Comparison of ENCODE assay signal across 9 cellular contexts in the genomic region with DNA sequence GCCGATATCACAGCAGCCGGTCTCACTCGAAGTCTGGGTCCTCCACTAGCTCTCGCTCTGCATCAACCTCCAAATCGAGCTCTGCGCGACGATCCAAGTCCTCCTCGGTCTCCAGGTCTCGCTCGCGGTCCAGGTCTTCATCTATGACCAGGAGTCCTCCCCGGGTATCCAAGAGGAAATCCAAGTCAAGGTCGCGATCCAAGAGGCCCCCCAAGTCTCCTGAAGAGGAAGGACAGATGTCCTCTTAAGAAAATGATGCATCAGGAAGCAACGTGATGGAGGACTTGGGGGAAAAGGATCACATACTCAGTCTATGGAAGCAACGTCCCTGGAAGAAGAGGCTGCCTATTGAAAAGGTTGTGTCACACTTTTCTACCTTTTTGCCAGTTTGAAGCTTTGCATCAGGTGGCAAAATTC. TPM values are rescaled to one million over a fixed set of nuclear protein-coding genes. Genes with fewer than 3 reads are reported as not detected.
A peak's percentile ranks its signal among the peaks of the same experiment; 100 is the strongest.
DNase-seq lines count a peak whose midpoint lies in the region; ATAC-seq and TF ChIP-seq lines count a peak whose summit lies in the region.
"Had no signal": no experiment of that assay in that cellular context is flagged by ENCODE, and none has a peak within 500 bp of the region (broad histone marks: within the 10 kb centered on the region; RNA-seq: fewer than 3 reads in every experiment).

No MANE protein-coding gene starts in this region.

- no peak for TF ChIP-seq POLR2A in GM18505 (IDR thresholded peaks at IDR 0.05; ENCODE audit: borderline replicate concordance, extremely low read depth, insufficient read depth, insufficient read length)

- H2AFZ ChIP-seq in OCI-LY3 (ENCODE audit: low read depth, low read length) = 0 out of 2 replicates have a peak overlapping the region, but pooled peaks have one; percentile 63

- H3K9me3 ChIP-seq in OCI-LY3 (ENCODE audit: insufficient read depth, low read length) (no peaks in the 10 kb centered on the region), lower lobe of right lung (no peaks in the 10 kb centered on the region), tibial artery (no peaks in the 10 kb centered on the region)

- ATAC-seq in lower lobe of right lung (peak in 1 of 2 donors; percentile 0), GM18505 (IDR thresholded peaks at IDR 0.05; ENCODE audit: unreplicated experiment) (no peak), HG03159 (IDR thresholded peaks at IDR 0.05; ENCODE audit: unreplicated experiment) (no peak)

- H3K4me2 ChIP-seq in OCI-LY3 (ENCODE audit: low read length) = peak overlapping the region; percentile 91

- H4K20me1 ChIP-seq in OCI-LY3 (ENCODE audit: insufficient read depth, low read length) = no peaks in the 10 kb centered on the region

- DNase-seq in NCI-H2107 treated with DMSO at 0.1 percent for 48 hours (lab: John Stamatoyannopoulos, UW; ENCODE audit: unreplicated experiment) (peak; percentile 60), NCI-H2107 (lab: John Stamatoyannopoulos, UW) (no peak), caudate nucleus (lab: John Stamatoyannopoulos, UW) (peak in 8 of 61 donors; percentile 38 to 88 (median 71)), lower lobe of right lung (no peak), tibial artery (peak in 1 of 2 donors; percentile 51)

- H3K4me3 ChIP-seq in OCI-LY3 (ENCODE audit: low read length) (peak overlapping the region; percentile 99), lower lobe of right lung (peak overlapping the region; percentile 82), tibial artery (peak overlapping the region; percentile 74 to 81)

- H3K4me1 ChIP-seq in OCI-LY3 (ENCODE audit: low read length) = peaks cover 12% of the 10 kb centered on the region
- peaks cover 27% of the 10 kb centered on the region for H3K4me1 ChIP-seq in lower lobe of right lung
- H3K4me1 ChIP-seq in tibial artery = peaks cover 0 to 23% (median 10%) of the 10 kb centered on the region in 4 donors

- H3K27me3 ChIP-seq in OCI-LY3 (ENCODE audit: low read depth, low read length) (no peaks in the 10 kb centered on the region), lower lobe of right lung (ENCODE audit: low read depth) (no peaks in the 10 kb centered on the region), tibial artery (no peaks in the 10 kb centered on the region)

- H3K79me2 ChIP-seq in OCI-LY3 (ENCODE audit: low read length) = peaks cover 18% of the 10 kb centered on the region

- H3K9ac ChIP-seq in OCI-LY3 (ENCODE audit: low read length) = peak overlapping the region; percentile 71

- no peak for TF ChIP-seq CTCF in OCI-LY3 (IDR thresholded peaks at IDR 0.05; ENCODE audit: low read depth, low read length)
- TF ChIP-seq CTCF in lower lobe of right lung (IDR thresholded peaks at IDR 0.05) = no peak
- no peak for TF ChIP-seq CTCF in tibial artery (IDR thresholded peaks at IDR 0.05)

- H3K27ac ChIP-seq in OCI-LY3 (ENCODE audit: low read length) (peak overlapping the region; percentile 46), caudate nucleus (ENCODE audit: low read depth, low read length) (peak overlapping the region; percentile 93), lower lobe of right lung (peak overlapping the region; percentile 98), tibial artery (peak overlapping the region; percentile 90 to 98)

- intact Hi-C loops in lower lobe of right lung (cut with DNase I) (no loop called here), tibial artery (cut with DNase I; ENCODE audit: low total_unique reads) (loop anchor here (5.0 kb wide), 1 partner anchor 84 kb away; no protein-coding TSS in a partner anchor)

- H3K36me3 ChIP-seq in OCI-LY3 (replicated peaks; ENCODE audit: low read depth, low read length) = no peaks in the 10 kb centered on the region
- H3K36me3 ChIP-seq in lower lobe of right lung = no peaks in the 10 kb centered on the region
- peaks cover 0 to 6% (median 0%) of the 10 kb centered on the region in 3 donors for H3K36me3 ChIP-seq in tibial artery

RNA-seq across cellular contexts. Expression of gene SRSF8, which starts 1.1 kb away (rescaled TPM):
- 42.9 TPM for total RNA-seq in lower lobe of right lung

RNA-seq across cellular contexts. Expression of gene KDM4F, which starts 18.6 kb away (rescaled TPM):
- total RNA-seq in lower lobe of right lung = not detected
- total RNA-seq: Daoy had no signal

RNA-seq across cellular contexts. Expression of gene ENDOD1, which starts 21.8 kb away (rescaled TPM):
- 30.4 TPM for total RNA-seq in lower lobe of right lung

RNA-seq across cellular contexts. Expression of gene KDM4E, which starts 42.8 kb away (rescaled TPM):
- total RNA-seq in lower lobe of right lung = not detected
- total RNA-seq: Daoy had no signal

Comparison
In these comparisons a context has a peak if more than half of its experiments do, and no peak if none do; other contexts are left out.
1. H3K27ac ChIP-seq: peak in every context shown above with its lines; median percentile 98 in lower lobe of right lung; 94 in tibial artery; 93 in caudate nucleus; 46 in OCI-LY3.